15 cellular contexts compared by ENCODE assay signal in the genomic region with DNA sequence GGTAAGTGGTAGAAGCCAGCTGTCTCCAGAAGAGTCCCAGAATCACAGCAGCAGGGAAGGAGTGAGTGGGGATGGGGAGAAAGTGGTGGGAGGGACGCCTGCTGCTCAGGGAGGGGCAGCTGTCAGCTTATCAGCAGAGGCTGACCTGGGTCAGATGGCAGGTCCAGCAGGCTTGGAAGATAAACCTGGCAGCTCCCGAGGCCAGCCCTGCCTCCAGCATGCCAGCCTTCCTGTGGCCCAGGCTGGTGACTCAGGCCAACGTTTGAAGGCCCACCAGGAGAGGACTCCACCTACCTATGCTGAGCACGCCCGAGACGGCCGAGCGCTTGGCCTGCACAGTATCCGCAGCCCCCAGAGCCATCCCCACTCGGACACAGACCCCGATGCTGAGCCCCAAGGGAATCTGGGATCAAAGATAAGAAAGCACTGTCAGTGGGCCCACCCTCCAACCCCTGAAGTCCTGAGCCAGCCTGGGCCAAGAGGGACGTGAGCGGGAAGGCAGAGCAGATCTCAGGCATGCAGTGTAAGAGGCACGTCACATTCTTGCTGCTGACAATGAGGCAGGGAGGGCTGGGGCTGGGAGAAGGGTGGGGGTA. TPM values are rescaled to one million over a fixed set of nuclear protein-coding genes. Genes with fewer than 3 reads are reported as not detected.
DNase-seq lines count a peak whose midpoint lies in the region; ATAC-seq and TF ChIP-seq lines count a peak whose summit lies in the region.
"Had no signal": no experiment of that assay in that cellular context is flagged by ENCODE, and none has a peak within 500 bp of the region (broad histone marks: within the 10 kb centered on the region; RNA-seq: fewer than 3 reads in every experiment).

No MANE protein-coding gene starts in this region.

- H3F3A ChIP-seq in SK-N-SH (replicated peaks; ENCODE audit: insufficient read depth) (no peaks in the 10 kb centered on the region), neural progenitor cell (ENCODE audit: low read depth) (peaks cover 32% of the 10 kb centered on the region)

- DNase-seq in AG20443 (ENCODE audit: low spot score): peak; percentile 21
- peak; percentile 72 for DNase-seq in SK-N-SH
- no peak for DNase-seq in left ventricle myocardium inferior
- DNase-seq in neural progenitor cell (ENCODE audit: low spot score): peak; percentile 45
- no peak for DNase-seq in stimulated activated CD4-positive, alpha-beta T cell treated with anti-CD3 and anti-CD28 coated beads, Interleukin-15, amount 100 ng/mL, for 24 hours
- DNase-seq: activated CD4-positive, CD25-positive, alpha-beta regulatory T cell; DMS153; NCI-H2081 treated with DMSO at 0.1 percent for 48 hours; NK-92 treated with Interleukin-12 subunit alpha and Interleukin-12 subunit beta, amount 100 ng/mL, for 24 hours had no signal

- H3K9me2 ChIP-seq in SK-N-SH: no peaks in the 10 kb centered on the region

- WGBS in SK-N-SH (ENCODE audit: low lambda C conversion rate): 65% methylated on average over 8 of the region's 14 CpGs

- H3K36me3 ChIP-seq in SK-N-SH (replicated peaks in 1 of 2; ENCODE audit: control insufficient read depth in 1 of 2, insufficient read depth in 2 of 2, low read length in 1 of 2): no peaks in the 10 kb centered on the region
- no peaks in the 10 kb centered on the region for H3K36me3 ChIP-seq in left ventricle myocardium inferior
- no peaks in the 10 kb centered on the region for H3K36me3 ChIP-seq in neural progenitor cell
- H3K36me3 ChIP-seq: SJSA1 had no signal

- no peak for ATAC-seq in GM21576 (IDR thresholded peaks at IDR 0.05; ENCODE audit: unreplicated experiment)
- no peak for ATAC-seq in HG03469 (IDR thresholded peaks at IDR 0.05; ENCODE audit: unreplicated experiment)
- ATAC-seq in esophagus mucosa: no peak

- H3K9ac ChIP-seq in SK-N-SH (no peak overlapping the region), neural progenitor cell (no peak overlapping the region)

- CTCF ChIA-PET in SK-N-SH (lab: Yijun Ruan, JAX): interaction anchor here (0.8 to 2.1 kb wide), 2 partner anchors 55 to 58 kb away, joined by 3 to 10 read pairs; a partner anchor contains a TSS

- H3K4me1 ChIP-seq in SK-N-SH (ENCODE audit: control insufficient read depth in 1 of 2, insufficient read depth in 2 of 2, low read depth in 1 of 2, low read length in 1 of 2) (peaks cover 8 to 16% of the 10 kb centered on the region in 2 experiments; a peak in 1 of 4 replicates), left ventricle myocardium inferior (peaks cover 30% of the 10 kb centered on the region), neural progenitor cell (peaks cover 50% of the 10 kb centered on the region)
- H3K4me1 ChIP-seq: SJSA1 had no signal

- no peaks in the 10 kb centered on the region for H3K27me3 ChIP-seq in SK-N-SH (ENCODE audit: insufficient read depth)
- no peaks in the 10 kb centered on the region for H3K27me3 ChIP-seq in left ventricle myocardium inferior (ENCODE audit: low read depth)
- no peaks in the 10 kb centered on the region for H3K27me3 ChIP-seq in neural progenitor cell
- H3K27me3 ChIP-seq: SJSA1 had no signal

- H3K4me3 Mint-ChIP-seq in neural progenitor cell: peak overlapping the region; percentile 4
- H3K4me3 Mint-ChIP-seq: dendritic cell treated with granulocyte-macrophage colony-stimulating factor and Interleukin-4, amounts not matched to agents 40 ng/mL and 50 ng/mL, for 4 days had no signal

- H4K20me1 ChIP-seq in SK-N-SH (ENCODE audit: insufficient read depth): no peaks in the 10 kb centered on the region
- no peaks in the 10 kb centered on the region for H4K20me1 ChIP-seq in neural progenitor cell (ENCODE audit: low read depth)

- peak overlapping the region; percentile 83 for H3K27ac Mint-ChIP-seq in neural progenitor cell
- H3K27ac Mint-ChIP-seq: dendritic cell treated with granulocyte-macrophage colony-stimulating factor and Interleukin-4, amounts not matched to agents 40 ng/mL and 50 ng/mL, for 4 days had no signal

- TF ChIP-seq EP300 in SK-N-SH (IDR thresholded peaks at IDR 0.05; ENCODE audit: borderline replicate concordance in 1 of 2, low read depth in 1 of 2, low read length in 1 of 2): no peak

- H3K4me2 ChIP-seq in SK-N-SH (no peak overlapping the region), neural progenitor cell (peak overlapping the region; percentile 35)

- H3K4me1 Mint-ChIP-seq in neural progenitor cell: peaks cover 49% of the 10 kb centered on the region

- H3K27ac ChIP-seq in SK-N-SH (ENCODE audit: low read depth in 2 of 2, low read length in 1 of 2): peak overlapping the region in 1 of 2 experiments; percentile 12; a peak in 1 of 4 replicates
- peak overlapping the region; percentile 73 for H3K27ac ChIP-seq in left ventricle myocardium inferior (replicated peaks)
- H3K27ac ChIP-seq in neural progenitor cell: peak overlapping the region; percentile 41
- H3K27ac ChIP-seq: SJSA1 had no signal

- H3K4me3 ChIP-seq in SK-N-SH (ENCODE audit: low read depth in 2 of 2, low read length in 1 of 2) (no peak overlapping the region), left ventricle myocardium inferior (no peak overlapping the region), neural progenitor cell (no peak overlapping the region)
- H3K4me3 ChIP-seq: SJSA1 had no signal

- intact Hi-C loops in left ventricle myocardium inferior (cut with micrococcal nuclease): no loop called here

- H3K9me3 ChIP-seq in SK-N-SH (no peaks in the 10 kb centered on the region), left ventricle myocardium inferior (replicated peaks) (no peaks in the 10 kb centered on the region), neural progenitor cell (ENCODE audit: low read depth) (no peaks in the 10 kb centered on the region)
- H3K9me3 ChIP-seq: SJSA1 had no signal

- H2AFZ ChIP-seq in SK-N-SH (ENCODE audit: low read depth): no peak overlapping the region
- H2AFZ ChIP-seq in neural progenitor cell (replicated peaks): peak overlapping the region; percentile 31

- no peaks in the 10 kb centered on the region for H3K9me3 Mint-ChIP-seq in neural progenitor cell
- H3K9me3 Mint-ChIP-seq: dendritic cell treated with granulocyte-macrophage colony-stimulating factor and Interleukin-4, amounts not matched to agents 40 ng/mL and 50 ng/mL, for 4 days had no signal

- TF ChIP-seq CTCF in SK-N-SH (IDR thresholded peaks at IDR 0.05) (no peak), left ventricle myocardium inferior (IDR thresholded peaks at IDR 0.05; ENCODE audit: borderline replicate concordance) (no peak), neural progenitor cell (IDR thresholded peaks at IDR 0.05) (no peak)

- POLR2A ChIA-PET in SK-N-SH (lab: Yijun Ruan, JAX): interaction anchor here (1.5 kb wide), 1 partner anchor 24 kb away, joined by 3 read pairs; no protein-coding TSS in a partner anchor

- TF ChIP-seq RAD21 in SK-N-SH (IDR thresholded peaks at IDR 0.05; ENCODE audit: low read length): no peak

- H3K79me2 ChIP-seq in SK-N-SH (ENCODE audit: insufficient read depth) (no peaks in the 10 kb centered on the region), neural progenitor cell (ENCODE audit: low read depth) (no peaks in the 10 kb centered on the region)

- peaks cover 8% of the 10 kb centered on the region for H3K27me3 Mint-ChIP-seq in neural progenitor cell (ENCODE audit: insufficient read depth, low read depth)
- H3K27me3 Mint-ChIP-seq: dendritic cell treated with granulocyte-macrophage colony-stimulating factor and Interleukin-4, amounts not matched to agents 40 ng/mL and 50 ng/mL, for 4 days had no signal

- no peaks in the 10 kb centered on the region for H3K36me3 Mint-ChIP-seq in neural progenitor cell

TF ChIP-seq in SK-N-SH, 30 proteins besides CTCF, POLR2A, EP300 and RAD21:
- TF ChIP-seq GATA2 (CRISPR knock-in tag; IDR thresholded peaks at IDR 0.05): peak; percentile 50
- TF ChIP-seq, protein P1, sequence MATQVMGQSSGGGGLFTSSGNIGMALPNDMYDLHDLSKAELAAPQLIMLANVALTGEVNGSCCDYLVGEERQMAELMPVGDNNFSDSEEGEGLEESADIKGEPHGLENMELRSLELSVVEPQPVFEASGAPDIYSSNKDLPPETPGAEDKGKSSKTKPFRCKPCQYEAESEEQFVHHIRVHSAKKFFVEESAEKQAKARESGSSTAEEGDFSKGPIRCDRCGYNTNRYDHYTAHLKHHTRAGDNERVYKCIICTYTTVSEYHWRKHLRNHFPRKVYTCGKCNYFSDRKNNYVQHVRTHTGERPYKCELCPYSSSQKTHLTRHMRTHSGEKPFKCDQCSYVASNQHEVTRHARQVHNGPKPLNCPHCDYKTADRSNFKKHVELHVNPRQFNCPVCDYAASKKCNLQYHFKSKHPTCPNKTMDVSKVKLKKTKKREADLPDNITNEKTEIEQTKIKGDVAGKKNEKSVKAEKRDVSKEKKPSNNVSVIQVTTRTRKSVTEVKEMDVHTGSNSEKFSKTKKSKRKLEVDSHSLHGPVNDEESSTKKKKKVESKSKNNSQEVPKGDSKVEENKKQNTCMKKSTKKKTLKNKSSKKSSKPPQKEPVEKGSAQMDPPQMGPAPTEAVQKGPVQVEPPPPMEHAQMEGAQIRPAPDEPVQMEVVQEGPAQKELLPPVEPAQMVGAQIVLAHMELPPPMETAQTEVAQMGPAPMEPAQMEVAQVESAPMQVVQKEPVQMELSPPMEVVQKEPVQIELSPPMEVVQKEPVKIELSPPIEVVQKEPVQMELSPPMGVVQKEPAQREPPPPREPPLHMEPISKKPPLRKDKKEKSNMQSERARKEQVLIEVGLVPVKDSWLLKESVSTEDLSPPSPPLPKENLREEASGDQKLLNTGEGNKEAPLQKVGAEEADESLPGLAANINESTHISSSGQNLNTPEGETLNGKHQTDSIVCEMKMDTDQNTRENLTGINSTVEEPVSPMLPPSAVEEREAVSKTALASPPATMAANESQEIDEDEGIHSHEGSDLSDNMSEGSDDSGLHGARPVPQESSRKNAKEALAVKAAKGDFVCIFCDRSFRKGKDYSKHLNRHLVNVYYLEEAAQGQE (IDR thresholded peaks at IDR 0.05; ENCODE audit: low read depth, low read length): no peak

RNA-seq across cellular contexts. Expression of a gene that starts 12.5 kb away (rescaled TPM):
- not detected in 2 replicates for polyA plus RNA-seq in SK-N-SH (2012; rRNA removed)
- polyA plus RNA-seq in SK-N-SH (2012; cell fraction: cytosol; rRNA removed): not detected in 2 replicates
- not detected in 2 replicates for polyA plus RNA-seq in SK-N-SH (2012; cell fraction: nucleus; rRNA removed)
- not detected for total RNA-seq in left ventricle myocardium inferior
- 0.39 and 0.43 TPM in 2 replicates for total RNA-seq in neural progenitor cell (ENCODE audit: low replicate concordance)
- total RNA-seq in esophagus mucosa: 0.92 TPM
- total RNA-seq: SJSA1 had no signal
- polyA plus RNA-seq: AG04450 had no signal

RNA-seq across cellular contexts. Expression of a gene that starts 44.2 kb away (rescaled TPM):
- 0.52 and 0.79 TPM in 2 replicates for polyA plus RNA-seq in SK-N-SH (2012; rRNA removed)
- 0.33 and 0.49 TPM in 2 replicates for polyA plus RNA-seq in SK-N-SH (2012; cell fraction: cytosol; rRNA removed)
- 0.75 and 1.0 TPM in 2 replicates for polyA plus RNA-seq in SK-N-SH (2012; cell fraction: nucleus; rRNA removed)
- total RNA-seq in left ventricle myocardium inferior: not detected
- total RNA-seq in neural progenitor cell (ENCODE audit: low replicate concordance): 1.4 TPM in 1 of 2 replicates, not detected in the other
- total RNA-seq in esophagus mucosa: 194 TPM
- total RNA-seq: SJSA1 had no signal

RNA-seq across cellular contexts. Expression of a gene that starts 55.3 kb away (rescaled TPM):
- polyA plus RNA-seq in SK-N-SH (2012; rRNA removed): 16.6 and 23.3 TPM in 2 replicates
- polyA plus RNA-seq in SK-N-SH (2012; cell fraction: cytosol; rRNA removed): 19.0 and 20.2 TPM in 2 replicates
- 44.9 and 65.6 TPM in 2 replicates for polyA plus RNA-seq in SK-N-SH (2012; cell fraction: nucleus; rRNA removed)
- 65.2 TPM for total RNA-seq in left ventricle myocardium inferior
- 126 and 138 TPM in 2 replicates for total RNA-seq in neural progenitor cell (ENCODE audit: low replicate concordance)
- total RNA-seq in esophagus mucosa: 98.6 TPM

Comparison
In these comparisons a context has a peak if more than half of its experiments do, and no peak if none do; other contexts are left out.
1. DNase-seq: peak in AG20443 (single experiment), SK-N-SH (single experiment) and neural progenitor cell (single experiment); none in left ventricle myocardium inferior (single experiment) and stimulated activated CD4-positive, alpha-beta T cell treated with anti-CD3 and anti-CD28 coated beads, Interleukin-15, amount 100 ng/mL, for 24 hours (single experiment).
2. RNA of a gene that starts 44.2 kb away (total RNA-seq): 194 TPM in esophagus mucosa (single experiment); not detected in left ventricle myocardium inferior (single experiment) and 1.4 TPM in neural progenitor cell; every median in the first group is over 10 times any median in the second.